ENCODE assay signal across 13 cellular contexts in genomic region chr22:23282516-23282915, GRCh38.
DNase-seq lines count a peak whose midpoint lies in the region; ATAC-seq, FAIRE-seq and TF ChIP-seq lines count a peak whose summit lies in the region.
"Had no signal": no experiment of that assay in that cellular context is flagged by ENCODE, and none has a peak within 500 bp of the region (broad histone marks: within the 10 kb centered on the region; RNA-seq: fewer than 3 reads in every experiment).

No MANE protein-coding gene starts in this region.

- peak overlapping the region; percentile 82 to 87 for H3K27ac Mint-ChIP-seq in natural killer cell
- H3K27ac Mint-ChIP-seq in natural killer cell treated with Interleukin-12 subunit alpha and Interleukin-12 subunit beta and Interleukin-15 and Interleukin-18, amount 100 ng/mL, for 72 hours = no peak overlapping the region
- H3K27ac Mint-ChIP-seq in endodermal cell = no peak overlapping the region
- H3K27ac Mint-ChIP-seq in stimulated activated naive CD8-positive, alpha-beta T cell treated with anti-CD3 and anti-CD28 coated beads, Interleukin-15, amount 100 ng/mL, for 72 hours = no peak overlapping the region
- H3K27ac Mint-ChIP-seq: activated naive CD8-positive, alpha-beta T cell had no signal

- no peaks in the 10 kb centered on the region for H3K27me3 ChIP-seq in gastroesophageal sphincter
- no peaks in the 10 kb centered on the region for H3K27me3 ChIP-seq in BE2C
- H3K27me3 ChIP-seq in endodermal cell (ENCODE audit: control insufficient read depth, insufficient read depth, low read length, poor library complexity, severe bottlenecking) = no peaks in the 10 kb centered on the region
- H3K27me3 ChIP-seq: cardiac muscle cell had no signal

- peak overlapping the region; percentile 21 to 93 (median 90) for H3K27ac ChIP-seq in gastroesophageal sphincter
- H3K27ac ChIP-seq in skin epidermis = peak overlapping the region in 14 of 21 experiments; percentile 6 to 89 (median 57)
- no peak overlapping the region for H3K27ac ChIP-seq in endodermal cell (ENCODE audit: low read depth, low read length)
- H3K27ac ChIP-seq: cardiac muscle cell had no signal

- H3K4me1 Mint-ChIP-seq in natural killer cell (peaks cover 32 to 46% of the 10 kb centered on the region in 2 donors), endodermal cell (no peaks in the 10 kb centered on the region)
- peaks cover 28 to 33% of the 10 kb centered on the region in 2 donors for H3K4me1 Mint-ChIP-seq in natural killer cell treated with Interleukin-12 subunit alpha and Interleukin-12 subunit beta and Interleukin-15 and Interleukin-18, amount 100 ng/mL, for 72 hours (ENCODE audit: low read depth in 2 of 2)
- peaks cover 40% of the 10 kb centered on the region for H3K4me1 Mint-ChIP-seq in stimulated activated naive CD8-positive, alpha-beta T cell treated with anti-CD3 and anti-CD28 coated beads, Interleukin-15, amount 100 ng/mL, for 72 hours

- H3K9ac ChIP-seq in endodermal cell (ENCODE audit: extremely low read depth, low read length, poor library complexity, severe bottlenecking) = no peak overlapping the region

- DNase-seq in natural killer cell (no peak), BE2C (no peak), endodermal cell (no peak), GM19239 (ENCODE audit: insufficient read length, low spot score) (no peak)
- no peak for DNase-seq in natural killer cell treated with Interleukin-12 subunit alpha and Interleukin-12 subunit beta and Interleukin-15 and Interleukin-18, amount 100 ng/mL, for 72 hours (ENCODE audit: low spot score)
- DNase-seq in stimulated activated naive CD8-positive, alpha-beta T cell treated with anti-CD3 and anti-CD28 coated beads, Interleukin-15, amount 100 ng/mL, for 72 hours = no peak

- FAIRE-seq in GM19239 (lab: Jason Lieb, UNC) = no peak

- no peak for TF ChIP-seq CTCF in natural killer cell (IDR thresholded peaks at IDR 0.05)
- TF ChIP-seq CTCF in gastroesophageal sphincter (IDR thresholded peaks at IDR 0.05) = no peak
- TF ChIP-seq CTCF in BE2C (IDR thresholded peaks at IDR 0.05; ENCODE audit: low read depth, low read length) = no peak
- no peak for TF ChIP-seq CTCF in endodermal cell (conservative IDR thresholded peaks at IDR 0.05)

- H3K27me3 Mint-ChIP-seq in natural killer cell (ENCODE audit: low read depth in 2 of 2) = no peaks in the 10 kb centered on the region
- no peaks in the 10 kb centered on the region for H3K27me3 Mint-ChIP-seq in natural killer cell treated with Interleukin-12 subunit alpha and Interleukin-12 subunit beta and Interleukin-15 and Interleukin-18, amount 100 ng/mL, for 72 hours
- no peaks in the 10 kb centered on the region for H3K27me3 Mint-ChIP-seq in endodermal cell (ENCODE audit: insufficient read depth)
- no peaks in the 10 kb centered on the region for H3K27me3 Mint-ChIP-seq in stimulated activated naive CD8-positive, alpha-beta T cell treated with anti-CD3 and anti-CD28 coated beads, Interleukin-15, amount 100 ng/mL, for 72 hours
- H3K27me3 Mint-ChIP-seq: activated naive CD8-positive, alpha-beta T cell; activated T-cell treated with anti-CD3 and anti-CD28 coated beads, Interleukin-2, amount 50 U/mL, for 24 hours; naive B cell; progenitor cell of endocrine pancreas had no signal

- H3K4me1 ChIP-seq in gastroesophageal sphincter (peaks cover 0 to 85% (median 34%) of the 10 kb centered on the region in 3 donors), BE2C (no peaks in the 10 kb centered on the region), endodermal cell (ENCODE audit: control insufficient read depth, insufficient read depth, low read length) (no peaks in the 10 kb centered on the region)

- H3K36me3 ChIP-seq in gastroesophageal sphincter (peaks cover 0 to 80% of the 10 kb centered on the region in 2 donors), BE2C (no peaks in the 10 kb centered on the region), endodermal cell (ENCODE audit: control insufficient read depth, insufficient read depth, low read length) (peaks cover 73% of the 10 kb centered on the region)

- ATAC-seq in natural killer cell (no peak), gastroesophageal sphincter (no peak)
- no peak for ATAC-seq in natural killer cell treated with Interleukin-12 subunit alpha and Interleukin-12 subunit beta and Interleukin-15 and Interleukin-18, amount 100 ng/mL, for 72 hours
- no peak for ATAC-seq in stimulated activated naive CD8-positive, alpha-beta T cell treated with anti-CD3 and anti-CD28 coated beads, Interleukin-15, amount 100 ng/mL, for 72 hours

- TF ChIP-seq POLR2A in gastroesophageal sphincter (IDR thresholded peaks at IDR 0.05) = no peak

- H3K4me3 ChIP-seq in gastroesophageal sphincter (no peak overlapping the region), skin epidermis (no peak overlapping the region), BE2C (ENCODE audit: low read depth, low read length) (no peak overlapping the region), endodermal cell (ENCODE audit: low read length) (no peak overlapping the region)
- H3K4me3 ChIP-seq: cardiac muscle cell had no signal

- no peak for TF ChIP-seq EP300 in gastroesophageal sphincter (IDR thresholded peaks at IDR 0.05)

- intact Hi-C loops in natural killer cell (cut with micrococcal nuclease) = loop anchor here (5.0 kb wide), 1 partner anchor 325 kb away; no protein-coding TSS in a partner anchor

- WGBS in gastroesophageal sphincter (ENCODE audit: low coverage in 1 of 2), 2 donors = no CpG with 5 or more reads among the region's 10 CpGs
- WGBS in endodermal cell (ENCODE audit: insufficient coverage in 1 of 2, insufficient read length in 1 of 2), 2 experiments = 90 to 98% methylated on average over 5 to 10 of the region's 10 CpGs

- no peaks in the 10 kb centered on the region for H3K9me3 Mint-ChIP-seq in natural killer cell
- H3K9me3 Mint-ChIP-seq in natural killer cell treated with Interleukin-12 subunit alpha and Interleukin-12 subunit beta and Interleukin-15 and Interleukin-18, amount 100 ng/mL, for 72 hours = no peaks in the 10 kb centered on the region
- H3K9me3 Mint-ChIP-seq in endodermal cell = no peaks in the 10 kb centered on the region
- no peaks in the 10 kb centered on the region for H3K9me3 Mint-ChIP-seq in stimulated activated naive CD8-positive, alpha-beta T cell treated with anti-CD3 and anti-CD28 coated beads, Interleukin-15, amount 100 ng/mL, for 72 hours
- H3K9me3 Mint-ChIP-seq: activated T-cell treated with anti-CD3 and anti-CD28 coated beads, Interleukin-2, amount 50 U/mL, for 24 hours; naive B cell had no signal

- H3K9me3 ChIP-seq in gastroesophageal sphincter = no peaks in the 10 kb centered on the region
- no peaks in the 10 kb centered on the region for H3K9me3 ChIP-seq in BE2C
- H3K9me3 ChIP-seq in endodermal cell (ENCODE audit: control insufficient read depth, low read length) = no peaks in the 10 kb centered on the region

- H3K36me3 Mint-ChIP-seq in natural killer cell (no peaks in the 10 kb centered on the region), endodermal cell (ENCODE audit: low read depth) (peaks cover 35% of the 10 kb centered on the region)
- H3K36me3 Mint-ChIP-seq in natural killer cell treated with Interleukin-12 subunit alpha and Interleukin-12 subunit beta and Interleukin-15 and Interleukin-18, amount 100 ng/mL, for 72 hours = no peaks in the 10 kb centered on the region
- H3K36me3 Mint-ChIP-seq: activated naive CD8-positive, alpha-beta T cell; naive B cell had no signal

- no peak overlapping the region for H3K4me3 Mint-ChIP-seq in natural killer cell
- H3K4me3 Mint-ChIP-seq in natural killer cell treated with Interleukin-12 subunit alpha and Interleukin-12 subunit beta and Interleukin-15 and Interleukin-18, amount 100 ng/mL, for 72 hours = no peak overlapping the region
- H3K4me3 Mint-ChIP-seq in endodermal cell = no peak overlapping the region
- H3K4me3 Mint-ChIP-seq in stimulated activated naive CD8-positive, alpha-beta T cell treated with anti-CD3 and anti-CD28 coated beads, Interleukin-15, amount 100 ng/mL, for 72 hours = no peak overlapping the region
- H3K4me3 Mint-ChIP-seq: activated naive CD8-positive, alpha-beta T cell; activated T-cell treated with anti-CD3 and anti-CD28 coated beads, Interleukin-2, amount 50 U/mL, for 24 hours; naive B cell had no signal

Comparison
In these comparisons a context has a peak if more than half of its experiments do, and no peak if none do; other contexts are left out.
1. H3K27ac Mint-ChIP-seq: peak in natural killer cell (2 of 2); none in natural killer cell treated with Interleukin-12 subunit alpha and Interleukin-12 subunit beta and Interleukin-15 and Interleukin-18, amount 100 ng/mL, for 72 hours (0 of 2), endodermal cell (single experiment) and stimulated activated naive CD8-positive, alpha-beta T cell treated with anti-CD3 and anti-CD28 coated beads, Interleukin-15, amount 100 ng/mL, for 72 hours (0 of 2).